Comparison of ENCODE assay signal across 8 cellular contexts in genomic region chr17:78132086-78132676, GRCh38.
DNase-seq lines count a peak whose midpoint lies in the region; TF ChIP-seq lines count a peak whose summit lies in the region.

No MANE protein-coding gene starts in this region.

- H3K4me3 ChIP-seq in skin epidermis = peak overlapping the region; percentile 38 to 54 (median 44)

- peak overlapping the region; percentile 14 to 98 (median 79) for H3K27ac ChIP-seq in skin epidermis

- peak; percentile 37 for DNase-seq in NCI-H146 (lab: John Stamatoyannopoulos, UW)
- DNase-seq in NCI-H146 treated with DMSO at 0.1 percent for 48 hours (lab: John Stamatoyannopoulos, UW; ENCODE audit: unreplicated experiment) = no peak
- peak; percentile 66 for DNase-seq in UCSD-AML1 (lab: John Stamatoyannopoulos, UW; ENCODE audit: unreplicated experiment)
- DNase-seq in erythroblast (lab: John Stamatoyannopoulos, UW) = peak; percentile 65 to 69
- DNase-seq in glomerular visceral epithelial cell (ENCODE audit: extremely low spot score) = no peak
- no peak for DNase-seq in NCI-H2081 (lab: John Stamatoyannopoulos, UW)
- no peak for DNase-seq in inferior parietal cortex (ENCODE audit: extremely low spot score)

- no peak for TF ChIP-seq POLR2A in erythroblast (IDR thresholded peaks at IDR 0.05; ENCODE audit: low read length)

Comparison
In these comparisons a context has a peak if more than half of its experiments do, and no peak if none do; other contexts are left out.
1. DNase-seq: peak in NCI-H146 (single experiment), UCSD-AML1 (single experiment) and erythroblast (2 of 2); none in NCI-H146 treated with DMSO at 0.1 percent for 48 hours (single experiment), glomerular visceral epithelial cell (single experiment), NCI-H2081 (0 of 2) and inferior parietal cortex (single experiment).